30 cellular contexts compared by ENCODE assay signal in genomic region chr7:140877249-140877524, GRCh38. TPM values are rescaled to one million over a fixed set of nuclear protein-coding genes. Genes with fewer than 3 reads are reported as not detected.
DNase-seq lines count a peak whose midpoint lies in the region; ATAC-seq and TF ChIP-seq lines count a peak whose summit lies in the region.
"Had no signal": no experiment of that assay in that cellular context is flagged by ENCODE, and none has a peak within 500 bp of the region (broad histone marks: within the 10 kb centered on the region; RNA-seq: fewer than 3 reads in every experiment).

No MANE protein-coding gene starts in this region.

- H3K27ac Mint-ChIP-seq in WTC11 (peak overlapping the region; percentile 32; the same call in 1 of the 2 replicates), T-cell (no peak overlapping the region)
- H3K27ac Mint-ChIP-seq: activated naive CD8-positive, alpha-beta T cell treated with anti-CD3 and anti-CD28 coated beads, Interleukin-2, amount 50 U/mL, for 24 hours; activated T-cell treated with anti-CD3 and anti-CD28 coated beads, Interleukin-2, amount 50 U/mL, for 72 hours; B cell; CD8-positive, alpha-beta T cell had no signal

- TF ChIP-seq CTCF in WTC11 (IDR thresholded peaks at IDR 0.05) = no peak
- TF ChIP-seq CTCF in fibroblast of the aortic adventitia (IDR thresholded peaks at IDR 0.05; ENCODE audit: insufficient read depth, low read length) = no peak

- H3K27me3 ChIP-seq in ACC112 (ENCODE audit: insufficient read depth, low read length) = no peaks in the 10 kb centered on the region
- H3K27me3 ChIP-seq: neutrophil, stomach, vagina had no signal

- DNase-seq in WTC11 (ENCODE audit: low spot score) = no peak
- peak; percentile 4 for DNase-seq in fibroblast of the aortic adventitia (ENCODE audit: low read depth)
- DNase-seq in T-cell = no peak
- no peak for DNase-seq in germinal center (ENCODE audit: low spot score)
- DNase-seq in hypothalamus (lab: John Stamatoyannopoulos, UW) = no peak
- DNase-seq: activated CD4-positive, alpha-beta T cell treated with anti-CD3 and anti-CD28 coated beads, Interleukin-2, amount 50 U/mL, for 48 hours; activated naive CD4-positive, alpha-beta T cell; activated naive CD8-positive, alpha-beta T cell treated with anti-CD3 and anti-CD28 coated beads, Interleukin-2, amount 50 U/mL, for 24 hours; activated T-cell treated with anti-CD3 and anti-CD28 coated beads, Interleukin-2, amount 50 U/mL, for 72 hours; CD8-positive, alpha-beta T cell; glutamatergic neuron; H9; islet precursor cell; left ventricle myocardium inferior; naive B cell; NCI-H1105; NCI-H2029; NCI-H510A treated with DMSO at 0.1 percent for 48 hours; stimulated activated CD4-positive, alpha-beta T cell treated with anti-CD3 and anti-CD28 coated beads, Interleukin-12 subunit alpha, Interleukin-12 subunit beta, amount 100 ng/mL, for 4 hours; stimulated activated CD4-positive, alpha-beta T cell treated with anti-CD3 and anti-CD28 coated beads, Interleukin-2, amount 100 ng/mL, for 48 hours; stomach had no signal

- peaks cover 55% of the 10 kb centered on the region for H3K79me2 ChIP-seq in ACC112 (ENCODE audit: control insufficient read depth, insufficient read depth, low read length, unreplicated experiment)

- peaks cover 14% of the 10 kb centered on the region for H3K4me1 ChIP-seq in ACC112 (ENCODE audit: control insufficient read depth, insufficient read depth, low read length, unreplicated experiment)
- H3K4me1 ChIP-seq: vagina had no signal

- POLR2A ChIA-PET in WTC11 (lab: Charles Lee) = no interaction called here
- POLR2A ChIA-PET in T-cell (lab: Charles Lee) = interaction anchor here in 1 of 2 donors (0.6 kb wide), 2 partner anchors 410 to 1492 kb away, joined by 5 read pairs; no protein-coding TSS in a partner anchor

- H3K36me3 Mint-ChIP-seq in WTC11 = peaks cover 6% of the 10 kb centered on the region; the same call in 1 of the 2 replicates
- peaks cover 27% of the 10 kb centered on the region for H3K36me3 Mint-ChIP-seq in T-cell

- no peaks in the 10 kb centered on the region for H3K36me3 ChIP-seq in ACC112 (ENCODE audit: insufficient read depth, low read length)
- H3K36me3 ChIP-seq: left ventricle myocardium inferior, neutrophil, stomach, vagina had no signal

- H3K27ac ChIP-seq in ACC112 (ENCODE audit: low read depth, low read length) = peak overlapping the region; percentile 62; the same call in 1 of the 2 replicates
- H3K27ac ChIP-seq: left ventricle myocardium inferior, neutrophil, PC-9, SK-N-MC, stomach, vagina had no signal

- H3K9me3 Mint-ChIP-seq in WTC11 (peaks cover 8% of the 10 kb centered on the region; the same call in 1 of the 2 replicates), T-cell (peaks cover 0 to 6% (median 3%) of the 10 kb centered on the region in 3 donors)
- H3K9me3 Mint-ChIP-seq: activated naive CD8-positive, alpha-beta T cell treated with anti-CD3 and anti-CD28 coated beads, Interleukin-2, amount 50 U/mL, for 24 hours had no signal

- H3K27me3 Mint-ChIP-seq in WTC11 (ENCODE audit: low read depth) (no peaks in the 10 kb centered on the region), T-cell (no peaks in the 10 kb centered on the region)
- H3K27me3 Mint-ChIP-seq: activated naive CD8-positive, alpha-beta T cell treated with anti-CD3 and anti-CD28 coated beads, Interleukin-2, amount 50 U/mL, for 24 hours; B cell; naive B cell had no signal

- H3K4me1 Mint-ChIP-seq in WTC11 (peaks cover 32% of the 10 kb centered on the region), T-cell (peaks cover 52 to 63% (median 58%) of the 10 kb centered on the region in 3 donors)

- TF ChIP-seq EP300 in Ishikawa (IDR thresholded peaks at IDR 0.05; ENCODE audit: borderline replicate concordance) = no peak

- CTCF ChIA-PET in WTC11 (lab: Charles Lee) (interaction anchor here (0.8 kb wide), 1 partner anchor 66 kb away, joined by 3 read pairs; no protein-coding TSS in a partner anchor), T-cell (lab: Charles Lee) (interaction anchor here in 1 of 2 donors (0.6 kb wide), 1 partner anchor 15 kb away, joined by 3 read pairs; no protein-coding TSS in a partner anchor)

- no peak overlapping the region for H3K4me3 ChIP-seq in ACC112 (ENCODE audit: low read depth, low read length)
- H3K4me3 ChIP-seq in fibroblast of the aortic adventitia (ENCODE audit: low read depth, low read length) = no peak overlapping the region
- H3K4me3 ChIP-seq: left ventricle myocardium inferior, PC-9, SK-N-MC, stomach, vagina had no signal

- ATAC-seq in WTC11 (no peak), T-cell (replicated peaks in 1 of 4) (no peak), HG02678 (IDR thresholded peaks at IDR 0.05; ENCODE audit: unreplicated experiment) (no peak)
- ATAC-seq: CD8-positive, alpha-beta T cell; sciatic nerve had no signal

- H3K4me3 Mint-ChIP-seq in WTC11 (no peak overlapping the region), T-cell (no peak overlapping the region)
- H3K4me3 Mint-ChIP-seq: activated naive CD8-positive, alpha-beta T cell treated with anti-CD3 and anti-CD28 coated beads, Interleukin-2, amount 50 U/mL, for 24 hours; B cell; CD8-positive, alpha-beta T cell; H9 had no signal

- no peak for TF ChIP-seq RAD21 in Ishikawa (IDR thresholded peaks at IDR 0.05; ENCODE audit: low read depth)

- no peak overlapping the region for H2AFZ ChIP-seq in ACC112 (ENCODE audit: low read length, unreplicated experiment)
- H2AFZ ChIP-seq: PC-9 had no signal

TF ChIP-seq in Ishikawa, 13 proteins besides CTCF, POLR2A, EP300 and RAD21:
- TF ChIP-seq CEBPB (IDR thresholded peaks at IDR 0.05) (peak; percentile 94), NFIC (IDR thresholded peaks at IDR 0.05) (no peak)
TF ChIP-seq in Ishikawa: peak in this region for 1.

TF ChIP-seq in WTC11, 78 proteins besides CTCF, POLR2A, EP300 and RAD21 (continues in another document):
- TF ChIP-seq ESRRA (CRISPR knock-in tag; IDR thresholded peaks at IDR 0.05; ENCODE audit: borderline replicate concordance) = no peak
- TF ChIP-seq ZNF281 (CRISPR knock-in tag; IDR thresholded peaks at IDR 0.05) = no peak
- TF ChIP-seq ATF6 (CRISPR knock-in tag; IDR thresholded peaks at IDR 0.05) = no peak
- TF ChIP-seq PRDM15 (CRISPR knock-in tag; IDR thresholded peaks at IDR 0.05) = no peak
- no peak for TF ChIP-seq GTF2I (CRISPR knock-in tag; conservative IDR thresholded peaks at IDR 0.05)

RNA-seq across cellular contexts. Expression of gene BRAF, which starts 47.5 kb away (rescaled TPM):
- total RNA-seq in WTC11 (2021) (29.2 to 33.1 TPM (median 32.0 TPM) in 3 replicates), fibroblast of the aortic adventitia (ENCODE audit: low replicate concordance) (29.9 and 38.7 TPM in 2 replicates), T-cell (10 to 100 TPM; 39.3 to 65.1 (median 42.2) TPM)
